38 cellular contexts compared by ENCODE assay signal in the genomic region with DNA sequence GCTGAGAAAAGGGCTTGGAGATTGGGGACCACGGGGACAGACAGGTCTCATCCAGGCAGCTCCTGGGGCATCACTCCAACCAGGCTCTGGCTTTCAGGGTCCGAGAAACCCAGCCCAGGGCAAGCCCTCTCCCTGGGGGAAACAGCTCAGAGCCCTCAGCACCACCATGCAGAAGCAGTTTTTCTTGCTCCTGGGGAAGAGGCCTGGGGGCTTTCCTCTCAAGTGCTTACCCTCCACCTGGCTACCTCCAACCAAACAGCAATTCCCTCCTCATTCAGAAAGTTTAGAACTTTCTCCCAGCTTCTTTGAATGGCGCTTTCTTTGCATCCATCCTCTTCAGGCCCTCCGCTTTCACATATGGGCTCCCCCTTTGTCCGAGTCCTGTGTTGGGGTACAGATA.
"Had no signal": no experiment of that assay in that cellular context is flagged by ENCODE, and none has a peak within 500 bp of the region (broad histone marks: within the 10 kb centered on the region; RNA-seq: fewer than 3 reads in every experiment).

No MANE protein-coding gene starts in this region.

- H3K27me3 ChIP-seq: ascending aorta, body of pancreas, brain microvascular endothelial cell had no signal

- H3K4me3 Mint-ChIP-seq: activated naive CD4-positive, alpha-beta T cell treated with anti-CD3 and anti-CD28 coated beads for 36 hours; activated naive CD4-positive, alpha-beta T cell treated with anti-CD3 and anti-CD28 coated beads, Interleukin-2, amount 10 ng/mL, durations not matched to agents 7 days and 5 days; activated naive CD4-positive, alpha-beta T cell treated with anti-CD3 and anti-CD28 coated beads, Interleukin-2, amount 50 U/mL, for 24 hours; activated naive CD8-positive, alpha-beta T cell; activated naive CD8-positive, alpha-beta T cell treated with anti-CD3 and anti-CD28 coated beads for 36 hours; activated naive CD8-positive, alpha-beta T cell treated with anti-CD3 and anti-CD28 coated beads, Interleukin-2, amount 10 ng/mL, durations not matched to agents 7 days and 5 days; activated naive CD8-positive, alpha-beta T cell treated with anti-CD3 and anti-CD28 coated beads, Interleukin-2, amount 50 U/mL, for 24 hours; activated T-cell treated with anti-CD3 and anti-CD28 coated beads, Interleukin-2, amount 50 U/mL, for 24 hours; activated T-cell treated with anti-CD3 and anti-CD28 coated beads, Interleukin-2, amount 50 U/mL, for 4 hours; activated T-cell treated with anti-CD3 and anti-CD28 coated beads, Interleukin-2, amount 50 U/mL, for 72 hours; activated T-helper 1 cell treated with anti-CD3 and anti-CD28 coated beads, Interleukin-12 subunit alpha, Interleukin-12 subunit beta, Interleukin-2, Interleukin-4 antibody, amounts not matched to agents 30 ng/mL and 10 ng/mL and 1 ng/mL, durations not matched to agents 14 hours and 24 hours and 36 hours; activated T-helper 17 cell treated with anti-CD3 and anti-CD28 coated beads, Interleukin-2, amount 50 U/mL, for 72 hours; brain; central memory CD8-positive, alpha-beta T cell had no signal

- H3K36me3 ChIP-seq: adrenal gland, ascending aorta, brain microvascular endothelial cell, breast epithelium, cardiac muscle cell had no signal

- H3K9me3 Mint-ChIP-seq: activated naive CD4-positive, alpha-beta T cell treated with anti-CD3 and anti-CD28 coated beads for 36 hours; activated naive CD4-positive, alpha-beta T cell treated with anti-CD3 and anti-CD28 coated beads, Interleukin-2, amount 10 ng/mL, durations not matched to agents 7 days and 5 days; activated naive CD4-positive, alpha-beta T cell treated with anti-CD3 and anti-CD28 coated beads, Interleukin-2, amount 50 U/mL, for 24 hours; activated naive CD4-positive, alpha-beta T cell treated with anti-CD3 and anti-CD28 coated beads, Interleukin-2, amount 50 U/mL, for 72 hours; activated naive CD8-positive, alpha-beta T cell treated with anti-CD3 and anti-CD28 coated beads for 36 hours; activated naive CD8-positive, alpha-beta T cell treated with anti-CD3 and anti-CD28 coated beads, Interleukin-2, amount 10 ng/mL, durations not matched to agents 7 days and 5 days; activated naive CD8-positive, alpha-beta T cell treated with anti-CD3 and anti-CD28 coated beads, Interleukin-2, amount 50 U/mL, for 24 hours; activated T-cell treated with anti-CD3 and anti-CD28 coated beads, Interleukin-2, amount 50 U/mL, for 24 hours; activated T-cell treated with anti-CD3 and anti-CD28 coated beads, Interleukin-2, amount 50 U/mL, for 4 hours; activated T-cell treated with anti-CD3 and anti-CD28 coated beads, Interleukin-2, amount 50 U/mL, for 72 hours; activated T-helper 1 cell treated with anti-CD3 and anti-CD28 coated beads, Interleukin-12 subunit alpha, Interleukin-12 subunit beta, Interleukin-2, Interleukin-4 antibody, amounts not matched to agents 30 ng/mL and 10 ng/mL and 1 ng/mL, durations not matched to agents 14 hours and 24 hours and 36 hours; activated T-helper 17 cell treated with anti-CD3 and anti-CD28 coated beads, Interleukin-2, amount 50 U/mL, for 72 hours; activated T-helper 2 cell treated with anti-CD3 and anti-CD28 coated beads, Interferon-gamma antibody, Interleukin-2, Interleukin-4, amounts not matched to agents 10 μg/mL and 5 μg/mL and 100 μg/mL, durations not matched to agents 14 hours and 24 hours and 36 hours; central memory CD8-positive, alpha-beta T cell had no signal

- H3K27ac ChIP-seq: adrenal gland, ascending aorta, body of pancreas, brain microvascular endothelial cell, breast epithelium, cardiac muscle cell had no signal

- H3K4me1 Mint-ChIP-seq: activated naive CD4-positive, alpha-beta T cell treated with anti-CD3 and anti-CD28 coated beads, Interleukin-2, amount 10 ng/mL, durations not matched to agents 7 days and 5 days; activated naive CD4-positive, alpha-beta T cell treated with anti-CD3 and anti-CD28 coated beads, Interleukin-2, amount 50 U/mL, for 24 hours; activated naive CD8-positive, alpha-beta T cell treated with anti-CD3 and anti-CD28 coated beads for 36 hours; activated naive CD8-positive, alpha-beta T cell treated with anti-CD3 and anti-CD28 coated beads, Interleukin-2, amount 10 ng/mL, durations not matched to agents 7 days and 5 days; activated naive CD8-positive, alpha-beta T cell treated with anti-CD3 and anti-CD28 coated beads, Interleukin-2, amount 50 U/mL, for 24 hours; activated T-helper 17 cell treated with anti-CD3 and anti-CD28 coated beads, Interleukin-2, amount 50 U/mL, for 72 hours had no signal

- DNase-seq: activated effector memory CD4-positive, alpha-beta T cell treated with anti-CD3 and anti-CD28 coated beads, Interleukin-2, amount 50 U/mL, for 16 hours; activated effector memory CD4-positive, alpha-beta T cell treated with Interleukin-2 at 50 U/mL for 16 hours; activated gamma-delta T cell; activated gamma-delta T cell treated with Interleukin-2 at 50 U/mL for 16 hours; activated naive CD4-positive, alpha-beta T cell; activated naive CD4-positive, alpha-beta T cell treated with anti-CD3 and anti-CD28 coated beads for 36 hours; activated naive CD4-positive, alpha-beta T cell treated with anti-CD3 and anti-CD28 coated beads, Interleukin-2, amount 10 ng/mL, durations not matched to agents 7 days and 5 days; activated naive CD4-positive, alpha-beta T cell treated with anti-CD3 and anti-CD28 coated beads, Interleukin-2, amount 50 U/mL, for 16 hours; activated naive CD4-positive, alpha-beta T cell treated with Interleukin-2 at 50 U/mL for 16 hours; activated naive CD8-positive, alpha-beta T cell treated with anti-CD3 and anti-CD28 coated beads for 36 hours; activated naive CD8-positive, alpha-beta T cell treated with anti-CD3 and anti-CD28 coated beads, Interleukin-2, amount 10 ng/mL, durations not matched to agents 7 days and 5 days; activated naive CD8-positive, alpha-beta T cell treated with anti-CD3 and anti-CD28 coated beads, Interleukin-2, amount 50 U/mL, for 24 hours; activated T-cell treated with anti-CD3 and anti-CD28 coated beads, Interleukin-2, amount 50 U/mL, for 1 hour; activated T-cell treated with anti-CD3 and anti-CD28 coated beads, Interleukin-2, amount 50 U/mL, for 24 hours; activated T-cell treated with anti-CD3 and anti-CD28 coated beads, Interleukin-2, amount 50 U/mL, for 4 hours; activated T-cell treated with anti-CD3 and anti-CD28 coated beads, Interleukin-2, amount 50 U/mL, for 48 hours; activated T-cell treated with anti-CD3 and anti-CD28 coated beads, Interleukin-2, amount 50 U/mL, for 72 hours; adrenal gland; amniotic stem cell; amygdala; anterior cingulate cortex; aorta; body of pancreas; brain microvascular endothelial cell; caudate nucleus; central memory CD4-positive, alpha-beta T cell; cerebellar nuclear complex had no signal

- H3K36me3 Mint-ChIP-seq: activated naive CD4-positive, alpha-beta T cell treated with anti-CD3 and anti-CD28 coated beads, Interleukin-2, amount 10 ng/mL, durations not matched to agents 7 days and 5 days; activated naive CD4-positive, alpha-beta T cell treated with anti-CD3 and anti-CD28 coated beads, Interleukin-2, amount 50 U/mL, for 24 hours; activated naive CD4-positive, alpha-beta T cell treated with anti-CD3 and anti-CD28 coated beads, Interleukin-2, amount 50 U/mL, for 72 hours; activated naive CD8-positive, alpha-beta T cell; activated naive CD8-positive, alpha-beta T cell treated with anti-CD3 and anti-CD28 coated beads for 36 hours; activated naive CD8-positive, alpha-beta T cell treated with anti-CD3 and anti-CD28 coated beads, Interleukin-2, amount 10 ng/mL, durations not matched to agents 7 days and 5 days; brain had no signal

- H3K4me1 ChIP-seq: adrenal gland, ascending aorta, body of pancreas, breast epithelium had no signal

- H3K27ac Mint-ChIP-seq: activated naive CD4-positive, alpha-beta T cell treated with anti-CD3 and anti-CD28 coated beads for 36 hours; activated naive CD4-positive, alpha-beta T cell treated with anti-CD3 and anti-CD28 coated beads, Interleukin-2, amount 10 ng/mL, durations not matched to agents 7 days and 5 days; activated naive CD4-positive, alpha-beta T cell treated with anti-CD3 and anti-CD28 coated beads, Interleukin-2, amount 50 U/mL, for 24 hours; activated naive CD8-positive, alpha-beta T cell; activated naive CD8-positive, alpha-beta T cell treated with anti-CD3 and anti-CD28 coated beads for 36 hours; activated naive CD8-positive, alpha-beta T cell treated with anti-CD3 and anti-CD28 coated beads, Interleukin-2, amount 10 ng/mL, durations not matched to agents 7 days and 5 days; activated naive CD8-positive, alpha-beta T cell treated with anti-CD3 and anti-CD28 coated beads, Interleukin-2, amount 50 U/mL, for 24 hours; activated T-cell treated with anti-CD3 and anti-CD28 coated beads, Interleukin-2, amount 50 U/mL, for 24 hours; activated T-cell treated with anti-CD3 and anti-CD28 coated beads, Interleukin-2, amount 50 U/mL, for 72 hours; activated T-helper 1 cell treated with anti-CD3 and anti-CD28 coated beads, Interleukin-12 subunit alpha, Interleukin-12 subunit beta, Interleukin-2, Interleukin-4 antibody, amounts not matched to agents 30 ng/mL and 10 ng/mL and 1 ng/mL, durations not matched to agents 14 hours and 24 hours and 36 hours; activated T-helper 17 cell treated with anti-CD3 and anti-CD28 coated beads, Interleukin-2, amount 50 U/mL, for 72 hours; activated T-helper 2 cell treated with anti-CD3 and anti-CD28 coated beads, Interferon-gamma antibody, Interleukin-2, Interleukin-4, amounts not matched to agents 10 μg/mL and 5 μg/mL and 100 μg/mL, durations not matched to agents 14 hours and 24 hours and 36 hours; brain had no signal

- H3K4me3 ChIP-seq: adrenal gland, ascending aorta, body of pancreas, breast epithelium, cardiac muscle cell had no signal

- H3K9me3 ChIP-seq: adrenal gland, ascending aorta, body of pancreas, breast epithelium had no signal
